8 cellular contexts compared by ENCODE assay signal in the genomic region with DNA sequence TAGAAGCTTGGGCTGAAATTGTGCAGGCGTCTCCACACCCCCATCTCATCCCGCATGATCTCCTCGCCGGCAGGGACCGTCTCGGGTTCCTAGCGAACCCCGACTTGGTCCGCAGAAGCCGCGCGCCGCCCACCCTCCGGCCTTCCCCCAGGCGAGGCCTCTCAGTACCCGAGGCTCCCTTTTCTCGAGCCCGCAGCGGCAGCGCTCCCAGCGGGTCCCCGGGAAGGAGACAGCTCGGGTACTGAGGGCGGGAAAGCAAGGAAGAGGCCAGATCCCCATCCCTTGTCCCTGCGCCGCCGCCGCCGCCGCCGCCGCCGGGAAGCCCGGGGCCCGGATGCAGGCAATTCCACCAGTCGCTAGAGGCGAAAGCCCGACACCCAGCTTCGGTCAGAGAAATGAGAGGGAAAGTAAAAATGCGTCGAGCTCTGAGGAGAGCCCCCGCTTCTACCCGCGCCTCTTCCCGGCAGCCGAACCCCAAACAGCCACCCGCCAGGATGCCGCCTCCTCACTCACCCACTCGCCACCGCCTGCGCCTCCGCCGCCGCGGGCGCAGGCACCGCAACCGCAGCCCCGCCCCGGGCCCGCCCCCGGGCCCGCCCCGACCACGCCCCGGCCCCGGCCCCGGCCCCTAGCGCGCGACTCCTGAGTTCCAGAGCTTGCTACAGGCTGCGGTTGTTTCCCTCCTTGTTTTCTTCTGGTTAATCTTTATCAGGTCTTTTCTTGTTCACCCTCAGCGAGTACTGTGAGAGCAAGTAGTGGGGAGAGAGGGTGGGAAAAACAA.
DNase-seq lines count a peak whose midpoint lies in the region; ATAC-seq and FAIRE-seq lines count a peak whose summit lies in the region.

A gene with protein sequence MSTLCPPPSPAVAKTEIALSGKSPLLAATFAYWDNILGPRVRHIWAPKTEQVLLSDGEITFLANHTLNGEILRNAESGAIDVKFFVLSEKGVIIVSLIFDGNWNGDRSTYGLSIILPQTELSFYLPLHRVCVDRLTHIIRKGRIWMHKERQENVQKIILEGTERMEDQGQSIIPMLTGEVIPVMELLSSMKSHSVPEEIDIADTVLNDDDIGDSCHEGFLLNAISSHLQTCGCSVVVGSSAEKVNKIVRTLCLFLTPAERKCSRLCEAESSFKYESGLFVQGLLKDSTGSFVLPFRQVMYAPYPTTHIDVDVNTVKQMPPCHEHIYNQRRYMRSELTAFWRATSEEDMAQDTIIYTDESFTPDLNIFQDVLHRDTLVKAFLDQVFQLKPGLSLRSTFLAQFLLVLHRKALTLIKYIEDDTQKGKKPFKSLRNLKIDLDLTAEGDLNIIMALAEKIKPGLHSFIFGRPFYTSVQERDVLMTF (minus strand): TSS at position 564 of the 781 bp plus-strand sequence. CDS start 6,361 bp downstream, outside the sequence.

- H3K27me3 ChIP-seq in iPS-18a (ENCODE audit: control insufficient read depth, insufficient read depth, low read length) = peaks cover 6% of the 10 kb centered on the region

- no peaks in the 10 kb centered on the region for H3K36me3 ChIP-seq in iPS-18a (ENCODE audit: control insufficient read depth, low read depth, low read length)

- ATAC-seq in GM21526 (IDR thresholded peaks at IDR 0.05; ENCODE audit: low FRiP score, unreplicated experiment) = peak; percentile 50

- DNase-seq in ELR (ENCODE audit: low read depth) (peak; percentile 78), HuH-7 (ENCODE audit: low spot score) (peak; percentile 48), T-helper 22 cell (ENCODE audit: low read depth) (peak; percentile 80), astrocyte of the hippocampus (ENCODE audit: low read depth, low spot score) (peak; percentile 89), RCC 7860 (ENCODE audit: low spot score) (no peak)
- peak; percentile 74 to 77 (median 75) for DNase-seq in stimulated activated CD4-positive, alpha-beta T cell treated with anti-CD3 and anti-CD28 coated beads, Interleukin-12 subunit alpha, Interleukin-12 subunit beta, amount 100 ng/mL, for 48 hours (ENCODE audit: low read depth in 2 of 3, low spot score in 1 of 3)

- peak within 1 kb of the TSS; percentile 77 for H3K27ac ChIP-seq in iPS-18a (ENCODE audit: low read length)

- no peaks in the 10 kb centered on the region for H3K9me3 ChIP-seq in iPS-18a (ENCODE audit: control insufficient read depth, low read depth, low read length)

- FAIRE-seq in RCC 7860 (lab: Jason Lieb, UNC) = no peak

- peak within 1 kb of the TSS; percentile 77 for H3K4me3 ChIP-seq in iPS-18a (ENCODE audit: low read length)

- H3K4me1 ChIP-seq in iPS-18a (ENCODE audit: control insufficient read depth, low read depth, low read length) = peaks cover 5% of the 10 kb centered on the region

- peak within 1 kb of the TSS; percentile 88 for H3K9ac ChIP-seq in iPS-18a (ENCODE audit: low read length)
